Comparison of ENCODE assay signal across 1 cellular context in the genomic region with DNA sequence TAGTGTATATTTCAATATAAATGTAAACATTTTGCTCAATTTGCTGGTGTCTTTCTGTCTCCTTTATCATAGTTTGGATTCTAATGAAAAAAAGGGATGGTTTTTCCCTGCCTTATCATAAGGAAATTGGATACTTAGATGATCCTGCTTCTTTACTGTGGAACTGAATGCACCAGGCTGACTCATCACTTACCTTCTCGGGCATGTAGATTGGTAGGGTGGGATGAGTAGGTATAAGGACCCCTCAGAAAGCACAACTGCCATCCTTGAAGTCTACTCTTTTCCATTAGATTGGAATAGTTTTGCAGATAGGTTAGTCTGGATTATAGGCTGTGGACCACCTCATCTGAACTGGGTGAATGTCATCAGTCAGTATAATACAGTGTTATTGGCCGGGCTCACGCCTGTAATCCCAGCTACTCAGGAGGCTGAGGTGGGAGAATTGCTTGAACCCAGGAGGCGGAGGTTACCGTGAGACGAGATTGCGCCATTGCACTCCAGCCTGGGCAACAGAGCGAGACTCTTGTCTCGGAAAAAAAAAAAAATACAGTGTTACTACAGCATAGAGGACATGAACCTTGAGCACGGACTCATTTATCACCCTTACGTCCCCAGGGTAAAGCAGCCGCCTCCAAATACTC.
TF ChIP-seq lines count a peak whose summit lies in the region.

No MANE protein-coding gene starts in this region.

TF ChIP-seq in WTC11, 78 proteins besides CTCF, POLR2A, EP300 and RAD21:
- TF ChIP-seq MXD4 (CRISPR knock-in tag; IDR thresholded peaks at IDR 0.05; ENCODE audit: borderline replicate concordance) (no peak), ZNF121 (CRISPR knock-in tag; IDR thresholded peaks at IDR 0.05) (peak; percentile 63; the same call in 1 of the 2 replicates)
